8 cellular contexts compared by ENCODE assay signal in the genomic region with DNA sequence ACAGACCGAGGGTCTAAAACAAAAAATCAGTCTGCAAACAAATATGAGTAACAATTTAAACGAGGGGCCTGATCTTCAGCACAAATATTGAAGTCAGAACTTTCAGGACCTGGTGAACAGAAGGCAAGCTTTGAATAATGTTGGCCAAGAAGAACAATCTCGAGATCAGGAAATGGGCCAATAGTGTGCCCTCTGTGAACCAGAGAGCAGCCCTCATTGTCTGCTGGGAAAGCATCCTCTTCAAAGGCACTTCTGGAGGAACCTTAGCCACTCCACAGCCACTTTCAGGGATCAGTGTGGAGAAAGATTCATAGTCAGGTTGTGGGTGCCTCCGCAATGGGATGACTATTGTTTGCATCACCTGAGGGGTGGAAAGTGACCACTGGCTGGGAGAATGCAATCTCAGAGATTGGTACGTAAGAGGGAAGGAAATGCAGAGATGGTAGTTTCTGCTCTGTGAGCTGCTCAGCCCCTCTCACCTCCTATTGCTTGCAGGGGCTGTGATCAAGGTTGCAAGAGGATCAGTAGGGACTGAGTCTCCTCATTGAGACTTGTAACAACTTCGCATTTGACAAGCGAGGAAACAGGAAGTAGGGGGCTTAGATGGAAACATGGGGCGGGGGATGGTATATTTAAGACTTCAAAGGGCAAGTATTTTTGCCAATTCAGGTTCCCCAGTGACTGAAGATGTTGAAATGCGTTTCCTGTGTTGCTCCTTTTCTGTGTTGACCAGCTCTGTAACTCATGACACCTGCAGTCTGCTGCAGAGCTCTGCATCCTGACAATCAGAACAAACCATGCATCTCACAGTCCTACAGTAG. TPM values are rescaled to one million over a fixed set of nuclear protein-coding genes. Genes with fewer than 3 reads are reported as not detected.
DNase-seq lines count a peak whose midpoint lies in the region; ATAC-seq lines count a peak whose summit lies in the region.

No MANE protein-coding gene starts in this region.

- peak overlapping the region; percentile 7 for H3K4me3 Mint-ChIP-seq in activated CD4-positive, alpha-beta T cell treated with anti-CD3 and anti-CD28 coated beads, Interleukin-2, amount 10 ng/mL, durations not matched to agents 24 days and 14 days
- peak overlapping the region; percentile 8 for H3K4me3 Mint-ChIP-seq in central memory CD8-positive, alpha-beta T cell
- no peak overlapping the region for H3K4me3 Mint-ChIP-seq in stimulated activated effector memory CD8-positive, alpha-beta T cell treated with anti-CD3 and anti-CD28 coated beads, Interleukin-12 subunit alpha, Interleukin-12 subunit beta, amount 100 ng/mL, for 72 hours

- intact Hi-C loops in activated CD4-positive, alpha-beta T cell treated with anti-CD3 and anti-CD28 coated beads, Interleukin-2, amount 10 ng/mL, durations not matched to agents 24 days and 14 days (cut with micrococcal nuclease), result no loop called here

- DNase-seq in activated CD4-positive, alpha-beta T cell treated with anti-CD3 and anti-CD28 coated beads, Interleukin-2, amount 10 ng/mL, durations not matched to agents 24 days and 14 days, result peak; percentile 62
- DNase-seq in activated CD4-positive, alpha-beta T cell treated with anti-CD3 and anti-CD28 coated beads for 48 hours, result no peak
- DNase-seq in NCI-H187 treated with DMSO at 0.1 percent for 48 hours (lab: John Stamatoyannopoulos, UW) (peak; percentile 20), OCI-M1 (lab: John Stamatoyannopoulos, UW) (no peak), NCI-H82 treated with DMSO at 0.1 percent for 48 hours (lab: John Stamatoyannopoulos, UW; ENCODE audit: unreplicated experiment) (no peak)
- DNase-seq in central memory CD8-positive, alpha-beta T cell (ENCODE audit: low spot score in 2 of 2), result no peak
- DNase-seq in stimulated activated effector memory CD8-positive, alpha-beta T cell treated with anti-CD3 and anti-CD28 coated beads, Interleukin-12 subunit alpha, Interleukin-12 subunit beta, amount 100 ng/mL, for 72 hours (ENCODE audit: low spot score in 2 of 2), result no peak
- no peak for DNase-seq in stimulated activated CD4-positive, alpha-beta T cell treated with anti-CD3 and anti-CD28 coated beads, Interleukin-4, amount 100 ng/mL, for 24 hours

- peaks cover 3% of the 10 kb centered on the region for H3K9me3 Mint-ChIP-seq in activated CD4-positive, alpha-beta T cell treated with anti-CD3 and anti-CD28 coated beads, Interleukin-2, amount 10 ng/mL, durations not matched to agents 24 days and 14 days
- no peaks in the 10 kb centered on the region for H3K9me3 Mint-ChIP-seq in central memory CD8-positive, alpha-beta T cell
- no peaks in the 10 kb centered on the region for H3K9me3 Mint-ChIP-seq in stimulated activated effector memory CD8-positive, alpha-beta T cell treated with anti-CD3 and anti-CD28 coated beads, Interleukin-12 subunit alpha, Interleukin-12 subunit beta, amount 100 ng/mL, for 72 hours

- no peak for ATAC-seq in central memory CD8-positive, alpha-beta T cell (replicated peaks; ENCODE audit: extremely low read depth, poor library complexity, severe bottlenecking)
- peak; percentile 40 for ATAC-seq in stimulated activated effector memory CD8-positive, alpha-beta T cell treated with anti-CD3 and anti-CD28 coated beads, Interleukin-12 subunit alpha, Interleukin-12 subunit beta, amount 100 ng/mL, for 72 hours

- H3K27ac Mint-ChIP-seq in activated CD4-positive, alpha-beta T cell treated with anti-CD3 and anti-CD28 coated beads, Interleukin-2, amount 10 ng/mL, durations not matched to agents 24 days and 14 days, result no peak overlapping the region
- no peak overlapping the region for H3K27ac Mint-ChIP-seq in central memory CD8-positive, alpha-beta T cell (ENCODE audit: low read depth)
- no peak overlapping the region for H3K27ac Mint-ChIP-seq in stimulated activated effector memory CD8-positive, alpha-beta T cell treated with anti-CD3 and anti-CD28 coated beads, Interleukin-12 subunit alpha, Interleukin-12 subunit beta, amount 100 ng/mL, for 72 hours

- H3K27me3 Mint-ChIP-seq in activated CD4-positive, alpha-beta T cell treated with anti-CD3 and anti-CD28 coated beads, Interleukin-2, amount 10 ng/mL, durations not matched to agents 24 days and 14 days, result peaks cover 1% of the 10 kb centered on the region
- H3K27me3 Mint-ChIP-seq in central memory CD8-positive, alpha-beta T cell, result no peaks in the 10 kb centered on the region

- H3K4me1 Mint-ChIP-seq in activated CD4-positive, alpha-beta T cell treated with anti-CD3 and anti-CD28 coated beads, Interleukin-2, amount 10 ng/mL, durations not matched to agents 24 days and 14 days, result peaks cover 20% of the 10 kb centered on the region
- peaks cover 12% of the 10 kb centered on the region for H3K4me1 Mint-ChIP-seq in central memory CD8-positive, alpha-beta T cell
- H3K4me1 Mint-ChIP-seq in stimulated activated effector memory CD8-positive, alpha-beta T cell treated with anti-CD3 and anti-CD28 coated beads, Interleukin-12 subunit alpha, Interleukin-12 subunit beta, amount 100 ng/mL, for 72 hours, result peaks cover 14% of the 10 kb centered on the region

- no peaks in the 10 kb centered on the region for H3K36me3 Mint-ChIP-seq in activated CD4-positive, alpha-beta T cell treated with anti-CD3 and anti-CD28 coated beads, Interleukin-2, amount 10 ng/mL, durations not matched to agents 24 days and 14 days (ENCODE audit: low read depth)
- H3K36me3 Mint-ChIP-seq in central memory CD8-positive, alpha-beta T cell (ENCODE audit: insufficient read depth), result no peaks in the 10 kb centered on the region
- no peaks in the 10 kb centered on the region for H3K36me3 Mint-ChIP-seq in stimulated activated effector memory CD8-positive, alpha-beta T cell treated with anti-CD3 and anti-CD28 coated beads, Interleukin-12 subunit alpha, Interleukin-12 subunit beta, amount 100 ng/mL, for 72 hours

RNA-seq across cellular contexts. Expression of a gene that starts 28.4 kb away (rescaled TPM):
- total RNA-seq in activated CD4-positive, alpha-beta T cell treated with anti-CD3 and anti-CD28 coated beads, Interleukin-2, amount 10 ng/mL, durations not matched to agents 24 days and 14 days, result 70.7 and 72.8 TPM in 2 replicates

RNA-seq across cellular contexts. Expression of a gene that starts 58.9 kb away (rescaled TPM):
- 1.0 and 1.2 TPM in 2 replicates for total RNA-seq in activated CD4-positive, alpha-beta T cell treated with anti-CD3 and anti-CD28 coated beads, Interleukin-2, amount 10 ng/mL, durations not matched to agents 24 days and 14 days

Comparison
In these comparisons a context has a peak if more than half of its experiments do, and no peak if none do; other contexts are left out.
1. DNase-seq: peak in activated CD4-positive, alpha-beta T cell treated with anti-CD3 and anti-CD28 coated beads, Interleukin-2, amount 10 ng/mL, durations not matched to agents 24 days and 14 days (single experiment) and NCI-H187 treated with DMSO at 0.1 percent for 48 hours (single experiment); none in activated CD4-positive, alpha-beta T cell treated with anti-CD3 and anti-CD28 coated beads for 48 hours (single experiment), central memory CD8-positive, alpha-beta T cell (0 of 2), stimulated activated effector memory CD8-positive, alpha-beta T cell treated with anti-CD3 and anti-CD28 coated beads, Interleukin-12 subunit alpha, Interleukin-12 subunit beta, amount 100 ng/mL, for 72 hours (0 of 2), OCI-M1 (single experiment), NCI-H82 treated with DMSO at 0.1 percent for 48 hours (single experiment) and stimulated activated CD4-positive, alpha-beta T cell treated with anti-CD3 and anti-CD28 coated beads, Interleukin-4, amount 100 ng/mL, for 24 hours (single experiment).